Comparison of ENCODE assay signal across 20 cellular contexts in the genomic region with DNA sequence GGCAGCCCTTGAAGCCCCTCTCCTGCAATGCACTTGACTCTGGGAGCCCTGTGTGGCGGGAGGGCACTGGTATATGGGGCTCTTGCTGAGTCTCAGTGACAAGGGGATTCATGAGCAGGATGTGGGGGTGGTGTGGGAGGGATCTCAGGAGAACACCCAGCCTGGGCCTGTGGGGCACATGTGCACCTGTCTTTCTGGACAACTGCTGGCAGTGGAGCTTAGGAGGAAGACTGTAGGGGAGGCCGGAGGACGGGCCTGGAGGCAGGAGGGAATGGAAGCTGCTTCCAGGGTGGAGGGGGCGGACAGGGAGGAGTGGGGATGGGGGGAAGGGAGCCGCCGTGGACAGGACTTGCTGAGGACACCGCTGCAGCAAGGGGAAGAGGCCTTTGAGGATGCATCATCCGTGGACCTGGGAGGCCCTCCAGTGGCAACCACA. TPM values are rescaled to one million over a fixed set of nuclear protein-coding genes. Genes with fewer than 3 reads are reported as not detected.
DNase-seq lines count a peak whose midpoint lies in the region; ATAC-seq, FAIRE-seq and TF ChIP-seq lines count a peak whose summit lies in the region.
"Had no signal": no experiment of that assay in that cellular context is flagged by ENCODE, and none has a peak within 500 bp of the region (broad histone marks: within the 10 kb centered on the region; RNA-seq: fewer than 3 reads in every experiment).

No MANE protein-coding gene starts in this region.

- no peak overlapping the region for H3K9ac ChIP-seq in SK-N-SH
- H3K9ac ChIP-seq in HepG2 (ENCODE audit: insufficient read depth, low read depth, low read length), result no peak overlapping the region

- H3K4me3 Mint-ChIP-seq in activated CD4-positive, alpha-beta T cell treated with anti-CD3 and anti-CD28 coated beads, Interleukin-2, amount 10 ng/mL, durations not matched to agents 7 days and 5 days, result no peak overlapping the region
- H3K4me3 Mint-ChIP-seq: B cell; CD4-positive, CD25-positive, alpha-beta regulatory T cell had no signal

- H3K27ac Mint-ChIP-seq in activated CD4-positive, alpha-beta T cell treated with anti-CD3 and anti-CD28 coated beads, Interleukin-2, amount 10 ng/mL, durations not matched to agents 7 days and 5 days, result no peak overlapping the region
- H3K27ac Mint-ChIP-seq: B cell; CD4-positive, CD25-positive, alpha-beta regulatory T cell had no signal

- POLR2A ChIA-PET in SK-N-SH (lab: Yijun Ruan, JAX) (interaction anchor here (1.4 kb wide), 1 partner anchor 336 kb away, joined by 4 read pairs; no protein-coding TSS in a partner anchor), HEK293 (lab: Yijun Ruan, JAX) (interaction anchor here (0.6 to 1.1 kb wide), 2 partner anchors 11 to 126 kb away, joined by 4 to 5 read pairs; a partner anchor contains a TSS), HepG2 (lab: Yijun Ruan, JAX) (no interaction called here)
- POLR2A ChIA-PET in activated CD4-positive, alpha-beta T cell treated with anti-CD3 and anti-CD28 coated beads, Interleukin-2, amount 10 ng/mL, durations not matched to agents 7 days and 5 days (lab: Charles Lee), result no interaction called here

- H3K27ac ChIP-seq in SK-N-SH (ENCODE audit: low read depth in 2 of 2, low read length in 1 of 2), result no peak overlapping the region
- no peak overlapping the region for H3K27ac ChIP-seq in HEK293 (ENCODE audit: extremely low read depth, low read depth, low read length)
- no peak overlapping the region for H3K27ac ChIP-seq in HepG2 (ENCODE audit: extremely low read length, insufficient read depth, low read length)
- H3K27ac ChIP-seq: 22Rv1, HL-60 had no signal

- in situ Hi-C loops in HepG2 (cut with HindIII; ENCODE audit: extremely low pct_ligation_motif_present, low pct_unique_long_range_greater_than_20kb), result no loop called here

- H3K27me3 ChIP-seq in SK-N-SH (ENCODE audit: insufficient read depth) (no peaks in the 10 kb centered on the region), HepG2 (ENCODE audit: control insufficient read depth in 1 of 2, insufficient read depth in 2 of 2, low read length in 2 of 2) (no peaks in the 10 kb centered on the region; a peak in 1 of 5 replicates)

- H3K27me3 Mint-ChIP-seq in activated CD4-positive, alpha-beta T cell treated with anti-CD3 and anti-CD28 coated beads, Interleukin-2, amount 10 ng/mL, durations not matched to agents 7 days and 5 days, result no peaks in the 10 kb centered on the region
- H3K27me3 Mint-ChIP-seq: B cell had no signal

- TF ChIP-seq RAD21 in SK-N-SH (IDR thresholded peaks at IDR 0.05; ENCODE audit: low read length) (no peak), HepG2 (CRISPR knock-in tag; IDR thresholded peaks at IDR 0.05) (no peak)

- ATAC-seq in SK-N-SH treated with all-trans-retinoic acid at 6 μM for 48 hours (no peak), HepG2 (no peak)

- DNase-seq in SK-N-SH, result peak; percentile 9
- no peak for DNase-seq in HepG2 (ENCODE audit: low spot score)
- DNase-seq in posterior vena cava (ENCODE audit: low spot score), result peak; percentile 68
- DNase-seq in HPDE6-E6E7 (ENCODE audit: extremely low spot score), result no peak
- DNase-seq in activated CD4-positive, alpha-beta T cell treated with anti-CD3 and anti-CD28 coated beads, Interleukin-2, amount 10 ng/mL, durations not matched to agents 7 days and 5 days, result no peak
- no peak for DNase-seq in EL
- DNase-seq: Caco-2; CD4-positive, CD25-positive, alpha-beta regulatory T cell; DMS153; MV-4-11; NCI-H1417 treated with DMSO at 0.1 percent for 48 hours; NCI-H1930; NCI-H446; RPMI8226 had no signal

- no peaks in the 10 kb centered on the region for H3K36me3 ChIP-seq in SK-N-SH (replicated peaks in 1 of 2; ENCODE audit: control insufficient read depth in 1 of 2, insufficient read depth in 2 of 2, low read length in 1 of 2)
- peaks cover 0 to 9% of the 10 kb centered on the region in 2 experiments; a peak in 2 of 3 replicates for H3K36me3 ChIP-seq in HEK293 (ENCODE audit: control insufficient read depth in 2 of 2, insufficient read depth in 1 of 2, low read length in 2 of 2)
- peaks cover 7 to 10% of the 10 kb centered on the region in 2 experiments; a peak in 3 of 5 replicates for H3K36me3 ChIP-seq in HepG2 (replicated peaks in 1 of 2; ENCODE audit: control insufficient read depth in 1 of 2, insufficient read depth in 2 of 2, low read length in 2 of 2)

- TF ChIP-seq EP300 in SK-N-SH (IDR thresholded peaks at IDR 0.05; ENCODE audit: borderline replicate concordance in 1 of 2, low read depth in 1 of 2, low read length in 1 of 2) (no peak), HepG2 (IDR thresholded peaks at IDR 0.05; ENCODE audit: low read depth in 2 of 2, low read length in 2 of 2) (no peak), HepG2 (CRISPR knock-in tag; IDR thresholded peaks at IDR 0.05; ENCODE audit: borderline replicate concordance) (no peak)

- no peak for FAIRE-seq in HepG2 (lab: Jason Lieb, UNC)
- FAIRE-seq: H1 had no signal

- H3K4me2 ChIP-seq in SK-N-SH (no peak overlapping the region), HepG2 (ENCODE audit: low read depth, low read length) (no peak overlapping the region)

- TF ChIP-seq POLR2A in HepG2 (IDR thresholded peaks at IDR 0.05; ENCODE audit: insufficient read depth in 1 of 2, low read depth in 2 of 2, low read length in 2 of 2), result no peak

- intact Hi-C loops in HepG2 (cut with micrococcal nuclease; ENCODE audit: unreplicated experiment), result no loop called here
- intact Hi-C loops in posterior vena cava (cut with DNase I), result loop anchor here in 1 of 2 donors (10.0 kb wide), 1 partner anchor 189 kb away; no protein-coding TSS in a partner anchor

- H3K4me3 ChIP-seq in SK-N-SH (ENCODE audit: low read depth in 2 of 2, low read length in 1 of 2) (no peak overlapping the region), HEK293 (ENCODE audit: low read depth, low read length) (no peak overlapping the region), HepG2 (replicated peaks in 1 of 3; ENCODE audit: insufficient read depth in 1 of 3, low read depth in 2 of 3, low read length in 3 of 3) (no peak overlapping the region)

- H3K9me2 ChIP-seq in SK-N-SH, result no peaks in the 10 kb centered on the region

- no peaks in the 10 kb centered on the region for H3K9me3 ChIP-seq in SK-N-SH
- H3K9me3 ChIP-seq in HEK293 (ENCODE audit: control insufficient read depth, insufficient read depth, low read depth, low read length), result no peaks in the 10 kb centered on the region
- H3K9me3 ChIP-seq in HepG2 (ENCODE audit: low read length), result no peaks in the 10 kb centered on the region
- H3K9me3 ChIP-seq: Caco-2 had no signal

- BruUV-seq in HepG2 (replicated peaks; lab: Mats Ljungman, UMichigan), result no TSS peak

- CTCF ChIA-PET in SK-N-SH (lab: Yijun Ruan, JAX), result interaction anchor here (1.2 to 10.4 kb wide), 2 partner anchors 253 to 335 kb away, joined by 3 to 125 read pairs; no protein-coding TSS in a partner anchor
- CTCF ChIA-PET in HEK293 (lab: Yijun Ruan, JAX), result interaction anchor here (0.7 to 0.8 kb wide), 3 partner anchors 16 to 349 kb away, joined by 3 to 5 read pairs (median 3); no protein-coding TSS in a partner anchor
- CTCF ChIA-PET in HepG2 (lab: Yijun Ruan, JAX; ENCODE audit: low intra/inter-chr PET ratio, low total read pairs), result no interaction called here
- CTCF ChIA-PET in activated CD4-positive, alpha-beta T cell treated with anti-CD3 and anti-CD28 coated beads, Interleukin-2, amount 10 ng/mL, durations not matched to agents 7 days and 5 days (lab: Charles Lee), result interaction anchor here (0.6 to 5.6 kb wide), 3 partner anchors 10 to 298 kb away, joined by 3 to 28 read pairs (median 3); no protein-coding TSS in a partner anchor

- no peak overlapping the region for H2AFZ ChIP-seq in SK-N-SH (ENCODE audit: low read depth)
- no peak overlapping the region for H2AFZ ChIP-seq in HepG2 (ENCODE audit: low read length)

- H3K79me2 ChIP-seq in SK-N-SH (ENCODE audit: insufficient read depth) (no peaks in the 10 kb centered on the region), HepG2 (ENCODE audit: insufficient read depth, low read length) (no peaks in the 10 kb centered on the region)

- no peaks in the 10 kb centered on the region for H3K36me3 Mint-ChIP-seq in activated CD4-positive, alpha-beta T cell treated with anti-CD3 and anti-CD28 coated beads, Interleukin-2, amount 10 ng/mL, durations not matched to agents 7 days and 5 days (ENCODE audit: low read depth)
- H3K36me3 Mint-ChIP-seq: CD4-positive, CD25-positive, alpha-beta regulatory T cell had no signal

- no peaks in the 10 kb centered on the region for H3K9me3 Mint-ChIP-seq in activated CD4-positive, alpha-beta T cell treated with anti-CD3 and anti-CD28 coated beads, Interleukin-2, amount 10 ng/mL, durations not matched to agents 7 days and 5 days
- H3K9me3 Mint-ChIP-seq: CD4-positive, CD25-positive, alpha-beta regulatory T cell had no signal

- WGBS in SK-N-SH (ENCODE audit: low lambda C conversion rate), result 72% methylated on average over 7 of the region's 8 CpGs
- 94% methylated on average over 8 of the region's 8 CpGs for WGBS in HepG2 (ENCODE audit: low lambda C conversion rate)

- H3K4me1 ChIP-seq in SK-N-SH (ENCODE audit: control insufficient read depth in 1 of 2, insufficient read depth in 2 of 2, low read depth in 1 of 2, low read length in 1 of 2) (no peaks in the 10 kb centered on the region; a peak in 1 of 4 replicates), HEK293 (ENCODE audit: control insufficient read depth, insufficient read depth, low read length) (no peaks in the 10 kb centered on the region), HepG2 (ENCODE audit: insufficient read depth, low read length) (0 out of 2 replicates have a peak, but pooled peaks cover under 1% of the 10 kb centered on the region)
- H3K4me1 ChIP-seq: Caco-2 had no signal

- no peaks in the 10 kb centered on the region for H3F3A ChIP-seq in SK-N-SH (replicated peaks; ENCODE audit: insufficient read depth)

- H3K4me1 Mint-ChIP-seq in activated CD4-positive, alpha-beta T cell treated with anti-CD3 and anti-CD28 coated beads, Interleukin-2, amount 10 ng/mL, durations not matched to agents 7 days and 5 days, result no peaks in the 10 kb centered on the region
- H3K4me1 Mint-ChIP-seq: B cell; CD4-positive, CD25-positive, alpha-beta regulatory T cell had no signal

- H4K20me1 ChIP-seq in SK-N-SH (ENCODE audit: insufficient read depth) (no peaks in the 10 kb centered on the region), HepG2 (ENCODE audit: insufficient read depth, low read length) (no peaks in the 10 kb centered on the region)

- TF ChIP-seq CTCF in SK-N-SH (IDR thresholded peaks at IDR 0.05) (no peak), HEK293 (tag by site-specific recombination; IDR thresholded peaks at IDR 0.05) (no peak), HepG2 (CRISPR knock-in tag; IDR thresholded peaks at IDR 0.05) (no peak)

RNA-seq across cellular contexts. Expression of a gene that starts 10.8 kb away (rescaled TPM):
- polyA plus RNA-seq in SK-N-SH (2012; rRNA removed) (59.9 and 62.3 TPM in 2 replicates), HepG2 (2011; rRNA removed) (80.0 and 108 TPM in 2 replicates)
- polyA plus RNA-seq in SK-N-SH (2012; cell fraction: cytosol; rRNA removed), result 68.2 and 86.6 TPM in 2 replicates
- 58.2 and 99.5 TPM in 2 replicates for polyA plus RNA-seq in SK-N-SH (2012; cell fraction: nucleus; rRNA removed)
- total RNA-seq in HepG2 (2016; rRNA removed; fragmentation: Illumina TruSeq; extraction: Trizol) (41.2 and 72.5 TPM in 2 replicates), posterior vena cava (10 to 100 TPM; 33.6 to 38.2 TPM)
- total RNA-seq in HepG2 (2016; cell fraction: cytosol; rRNA removed; fragmentation: Illumina TruSeq; extraction: Trizol; ENCODE audit: low read depth), result 21.5 and 21.7 TPM in 2 replicates
- total RNA-seq in HepG2 (2016; cell fraction: insoluble cytoplasmic fraction; rRNA removed; fragmentation: Illumina TruSeq; extraction: Trizol), result 44.9 and 72.9 TPM in 2 replicates
- total RNA-seq in HepG2 (2016; cell fraction: membrane; rRNA removed; fragmentation: Illumina TruSeq; extraction: Trizol), result 29.4 and 29.6 TPM in 2 replicates
- total RNA-seq in HepG2 (2016; cell fraction: nucleus; rRNA removed; fragmentation: Illumina TruSeq; extraction: Trizol), result 43.1 and 47.7 TPM in 2 replicates
- 70.8 and 71.1 TPM in 2 replicates for polyA plus RNA-seq in HepG2 (2011; cell fraction: cytosol; rRNA removed)
- polyA plus RNA-seq in HepG2 (2011; cell fraction: nucleus; rRNA removed), result 95.5 and 97.7 TPM in 2 replicates
- polyA plus RNA-seq in HepG2 (2012), result 77.4 and 94.8 TPM in 2 replicates
- 43.0 and 50.4 TPM in 2 replicates for polyA plus RNA-seq in HepG2 (2016; cell fraction: cytosol; fragmentation: Illumina TruSeq; extraction: Trizol; ENCODE audit: low read depth)
- polyA plus RNA-seq in HepG2 (2016; cell fraction: insoluble cytoplasmic fraction; fragmentation: Illumina TruSeq; extraction: Trizol; ENCODE audit: low read depth), result 177 and 178 TPM in 2 replicates
- 42.8 and 43.9 TPM in 2 replicates for polyA plus RNA-seq in HepG2 (2016; cell fraction: membrane; fragmentation: Illumina TruSeq; extraction: Trizol; ENCODE audit: low read depth)
- polyA plus RNA-seq in HepG2 (2016; cell fraction: nucleus; fragmentation: Illumina TruSeq; extraction: Trizol; ENCODE audit: insufficient read depth, low read depth), result 92.5 and 99.3 TPM in 2 replicates
- polyA minus RNA-seq in HepG2 (2011; rRNA and poly(A)+ RNA removed; ENCODE audit: low replicate concordance), result 12.8 and 30.9 TPM in 2 replicates
- 23.8 and 31.7 TPM in 2 replicates for polyA minus RNA-seq in HepG2 (2011; cell fraction: cytosol; rRNA and poly(A)+ RNA removed)
- polyA minus RNA-seq in HepG2 (2011; cell fraction: nucleus; rRNA and poly(A)+ RNA removed), result 50.7 and 51.6 TPM in 2 replicates
- 100 to 1,000 TPM in 1 of 2 experiments, 10 to 100 TPM in 1; 92.8 to 109 TPM for total RNA-seq in activated CD4-positive, alpha-beta T cell treated with anti-CD3 and anti-CD28 coated beads, Interleukin-2, amount 10 ng/mL, durations not matched to agents 7 days and 5 days

RNA-seq across cellular contexts. Expression of a gene that starts 28.6 kb away (rescaled TPM):
- 101 and 124 TPM in 2 replicates for polyA plus RNA-seq in SK-N-SH (2012; rRNA removed)
- 124 and 132 TPM in 2 replicates for polyA plus RNA-seq in SK-N-SH (2012; cell fraction: cytosol; rRNA removed)
- 48.8 and 75.5 TPM in 2 replicates for polyA plus RNA-seq in SK-N-SH (2012; cell fraction: nucleus; rRNA removed)
- total RNA-seq in HepG2 (2016; rRNA removed; fragmentation: Illumina TruSeq; extraction: Trizol), result 31.6 and 63.0 TPM in 2 replicates
- 25.6 and 30.5 TPM in 2 replicates for total RNA-seq in HepG2 (2016; cell fraction: cytosol; rRNA removed; fragmentation: Illumina TruSeq; extraction: Trizol; ENCODE audit: low read depth)
- 31.1 and 66.3 TPM in 2 replicates for total RNA-seq in HepG2 (2016; cell fraction: insoluble cytoplasmic fraction; rRNA removed; fragmentation: Illumina TruSeq; extraction: Trizol)
- 32.0 and 35.3 TPM in 2 replicates for total RNA-seq in HepG2 (2016; cell fraction: membrane; rRNA removed; fragmentation: Illumina TruSeq; extraction: Trizol)
- total RNA-seq in HepG2 (2016; cell fraction: nucleus; rRNA removed; fragmentation: Illumina TruSeq; extraction: Trizol), result 52.7 and 62.7 TPM in 2 replicates
- polyA plus RNA-seq in HepG2 (2011; rRNA removed), result 56.6 and 66.1 TPM in 2 replicates
- 58.8 and 79.4 TPM in 2 replicates for polyA plus RNA-seq in HepG2 (2011; cell fraction: cytosol; rRNA removed)
- polyA plus RNA-seq in HepG2 (2011; cell fraction: nucleus; rRNA removed), result 21.8 and 28.5 TPM in 2 replicates
- polyA plus RNA-seq in HepG2 (2012), result 38.2 and 44.5 TPM in 2 replicates
- polyA plus RNA-seq in HepG2 (2016; cell fraction: cytosol; fragmentation: Illumina TruSeq; extraction: Trizol; ENCODE audit: low read depth), result 19.0 and 26.3 TPM in 2 replicates
- polyA plus RNA-seq in HepG2 (2016; cell fraction: insoluble cytoplasmic fraction; fragmentation: Illumina TruSeq; extraction: Trizol; ENCODE audit: low read depth), result 29.3 and 32.0 TPM in 2 replicates
- polyA plus RNA-seq in HepG2 (2016; cell fraction: membrane; fragmentation: Illumina TruSeq; extraction: Trizol; ENCODE audit: low read depth), result 23.0 and 24.1 TPM in 2 replicates
- 81.3 and 91.5 TPM in 2 replicates for polyA plus RNA-seq in HepG2 (2016; cell fraction: nucleus; fragmentation: Illumina TruSeq; extraction: Trizol; ENCODE audit: insufficient read depth, low read depth)
- polyA minus RNA-seq in HepG2 (2011; rRNA and poly(A)+ RNA removed; ENCODE audit: low replicate concordance), result 31.0 and 35.1 TPM in 2 replicates
- polyA minus RNA-seq in HepG2 (2011; cell fraction: cytosol; rRNA and poly(A)+ RNA removed), result 19.4 and 21.8 TPM in 2 replicates
- 64.9 and 77.1 TPM in 2 replicates for polyA minus RNA-seq in HepG2 (2011; cell fraction: nucleus; rRNA and poly(A)+ RNA removed)
- total RNA-seq in posterior vena cava, result 10 to 100 TPM; 67.4 to 76.7 TPM
- total RNA-seq in activated CD4-positive, alpha-beta T cell treated with anti-CD3 and anti-CD28 coated beads, Interleukin-2, amount 10 ng/mL, durations not matched to agents 7 days and 5 days, result 10 to 100 TPM; 29.1 to 29.7 TPM

RNA-seq across cellular contexts. Expression of a gene that starts 54.0 kb away (rescaled TPM):
- polyA plus RNA-seq in SK-N-SH (2012; rRNA removed) (15.7 and 17.4 TPM in 2 replicates), HepG2 (2011; rRNA removed) (11.2 and 13.3 TPM in 2 replicates)
- polyA plus RNA-seq in SK-N-SH (2012; cell fraction: cytosol; rRNA removed), result 21.1 and 21.5 TPM in 2 replicates
- polyA plus RNA-seq in SK-N-SH (2012; cell fraction: nucleus; rRNA removed), result 6.0 and 10.5 TPM in 2 replicates
- total RNA-seq in HepG2 (2016; rRNA removed; fragmentation: Illumina TruSeq; extraction: Trizol) (12.8 and 13.7 TPM in 2 replicates), posterior vena cava (10 to 100 TPM; 48.6 to 57.3 TPM)
- 4.3 and 5.4 TPM in 2 replicates for total RNA-seq in HepG2 (2016; cell fraction: cytosol; rRNA removed; fragmentation: Illumina TruSeq; extraction: Trizol; ENCODE audit: low read depth)
- 12.1 and 12.6 TPM in 2 replicates for total RNA-seq in HepG2 (2016; cell fraction: insoluble cytoplasmic fraction; rRNA removed; fragmentation: Illumina TruSeq; extraction: Trizol)
- total RNA-seq in HepG2 (2016; cell fraction: membrane; rRNA removed; fragmentation: Illumina TruSeq; extraction: Trizol), result 7.0 and 7.9 TPM in 2 replicates
- 10.5 and 11.5 TPM in 2 replicates for total RNA-seq in HepG2 (2016; cell fraction: nucleus; rRNA removed; fragmentation: Illumina TruSeq; extraction: Trizol)
- polyA plus RNA-seq in HepG2 (2011; cell fraction: cytosol; rRNA removed), result 10.0 and 13.2 TPM in 2 replicates
- polyA plus RNA-seq in HepG2 (2011; cell fraction: nucleus; rRNA removed), result 4.9 and 5.5 TPM in 2 replicates
- 11.0 and 11.8 TPM in 2 replicates for polyA plus RNA-seq in HepG2 (2012)
- polyA plus RNA-seq in HepG2 (2016; cell fraction: cytosol; fragmentation: Illumina TruSeq; extraction: Trizol; ENCODE audit: low read depth), result 0.72 and 0.77 TPM in 2 replicates
- polyA plus RNA-seq in HepG2 (2016; cell fraction: insoluble cytoplasmic fraction; fragmentation: Illumina TruSeq; extraction: Trizol; ENCODE audit: low read depth), result 13.1 and 14.5 TPM in 2 replicates
- 4.8 TPM in 2 replicates for polyA plus RNA-seq in HepG2 (2016; cell fraction: membrane; fragmentation: Illumina TruSeq; extraction: Trizol; ENCODE audit: low read depth)
- polyA plus RNA-seq in HepG2 (2016; cell fraction: nucleus; fragmentation: Illumina TruSeq; extraction: Trizol; ENCODE audit: insufficient read depth, low read depth), result 14.6 and 15.9 TPM in 2 replicates
- polyA minus RNA-seq in HepG2 (2011; rRNA and poly(A)+ RNA removed; ENCODE audit: low replicate concordance), result 12.6 and 31.1 TPM in 2 replicates
- polyA minus RNA-seq in HepG2 (2011; cell fraction: cytosol; rRNA and poly(A)+ RNA removed), result 16.8 and 17.1 TPM in 2 replicates
- polyA minus RNA-seq in HepG2 (2011; cell fraction: nucleus; rRNA and poly(A)+ RNA removed), result 15.8 and 18.3 TPM in 2 replicates
- total RNA-seq in activated CD4-positive, alpha-beta T cell treated with anti-CD3 and anti-CD28 coated beads, Interleukin-2, amount 10 ng/mL, durations not matched to agents 7 days and 5 days, result 10 to 100 TPM; 32.5 to 39.6 TPM

Comparison
In these comparisons a context has a peak if more than half of its experiments do, and no peak if none do; other contexts are left out.
1. DNase-seq: peak in SK-N-SH (single experiment) and posterior vena cava (single experiment); none in HepG2 (single experiment), HPDE6-E6E7 (single experiment), activated CD4-positive, alpha-beta T cell treated with anti-CD3 and anti-CD28 coated beads, Interleukin-2, amount 10 ng/mL, durations not matched to agents 7 days and 5 days (single experiment) and EL (single experiment).
2. POLR2A ChIA-PET loops: an anchor here in SK-N-SH (1.4 kb wide) and HEK293 (0.6 to 1.1 kb wide); none called in HepG2 and activated CD4-positive, alpha-beta T cell treated with anti-CD3 and anti-CD28 coated beads, Interleukin-2, amount 10 ng/mL, durations not matched to agents 7 days and 5 days.